22 cellular contexts compared by ENCODE assay signal in the genomic region with DNA sequence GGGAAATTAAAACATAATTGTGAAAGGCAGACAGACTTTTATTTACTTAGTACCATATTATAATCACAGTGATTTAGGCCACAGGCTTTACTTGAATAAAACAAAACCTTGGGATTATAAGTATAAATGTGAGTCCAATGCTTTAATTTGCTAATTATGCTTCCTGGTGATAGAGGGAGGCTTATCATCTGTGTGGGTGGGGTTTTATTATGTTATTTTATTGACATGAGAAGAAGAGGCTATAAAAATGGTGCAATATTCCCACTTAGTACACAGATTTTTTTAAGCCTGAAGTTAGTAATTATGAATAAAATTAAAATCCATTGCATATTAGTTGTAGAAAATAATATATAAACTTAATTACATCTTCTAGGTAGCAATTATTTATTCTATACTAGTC.
A peak's percentile ranks its signal among the peaks of the same experiment; 100 is the strongest.
DNase-seq lines count a peak whose midpoint lies in the region; ATAC-seq and FAIRE-seq lines count a peak whose summit lies in the region.
"Had no signal": no experiment of that assay in that cellular context is flagged by ENCODE, and none has a peak within 500 bp of the region (broad histone marks: within the 10 kb centered on the region; RNA-seq: fewer than 3 reads in every experiment).

No MANE protein-coding gene starts in this region.

- no peak for FAIRE-seq in frontal cortex (lab: Jason Lieb, UNC)
- FAIRE-seq: H1, RCC 7860 had no signal

- H3K4me3 ChIP-seq in duodenal mucosa (ENCODE audit: low read depth in 1 of 2, low read length in 2 of 2) (no peak overlapping the region), muscle layer of duodenum (ENCODE audit: low read depth in 1 of 2, low read length in 2 of 2) (no peak overlapping the region)
- H3K4me3 ChIP-seq: SJSA1 had no signal

- H3K9me3 ChIP-seq in duodenal mucosa (ENCODE audit: control insufficient read depth in 1 of 2, low read length in 2 of 2) (no peaks in the 10 kb centered on the region), muscle layer of duodenum (ENCODE audit: control insufficient read depth in 1 of 2, low read length in 2 of 2) (no peaks in the 10 kb centered on the region)
- H3K9me3 ChIP-seq: BE2C, SJSA1 had no signal

- DNase-seq in LoVo (ENCODE audit: low spot score): peak; percentile 61
- no peak for DNase-seq in frontal cortex (ENCODE audit: low spot score in 2 of 2)
- DNase-seq in NCI-H2196 (lab: John Stamatoyannopoulos, UW; ENCODE audit: unreplicated experiment): no peak
- DNase-seq in NCI-H748 (lab: John Stamatoyannopoulos, UW; ENCODE audit: unreplicated experiment): no peak
- DNase-seq: BE2C; CD4-positive, CD25-positive, alpha-beta regulatory T cell; DMS79; KBM-7; NCI-H1092 treated with DMSO at 0.1 percent for 48 hours; NCI-H1436 treated with DMSO at 0.1 percent for 48 hours; NCI-H1930; NCI-H2227 treated with DMSO at 0.1 percent for 48 hours; NCI-H510A; NCI-H82 had no signal

- no peak overlapping the region for H3K9ac ChIP-seq in duodenal mucosa (ENCODE audit: low read depth in 1 of 2, low read length in 2 of 2)

- no peaks in the 10 kb centered on the region for H3K36me3 ChIP-seq in duodenal mucosa (ENCODE audit: control insufficient read depth in 1 of 2, insufficient read depth in 2 of 2, low read length in 2 of 2)
- no peaks in the 10 kb centered on the region for H3K36me3 ChIP-seq in muscle layer of duodenum (ENCODE audit: control insufficient read depth in 1 of 2, insufficient read depth in 2 of 2, low read length in 2 of 2)
- H3K36me3 ChIP-seq: BE2C, SJSA1 had no signal

- H3K4me1 ChIP-seq in duodenal mucosa (ENCODE audit: control insufficient read depth in 1 of 2, insufficient read depth in 2 of 2, low read length in 2 of 2) (peaks cover 46 to 56% of the 10 kb centered on the region in 2 donors), muscle layer of duodenum (ENCODE audit: control insufficient read depth in 1 of 2, insufficient read depth in 2 of 2, low read length in 2 of 2) (peaks cover 13 to 19% of the 10 kb centered on the region in 2 donors)

- no peaks in the 10 kb centered on the region for H3K27me3 ChIP-seq in duodenal mucosa (ENCODE audit: control insufficient read depth in 1 of 2, insufficient read depth in 2 of 2, low read length in 2 of 2)
- no peaks in the 10 kb centered on the region for H3K27me3 ChIP-seq in muscle layer of duodenum (ENCODE audit: low read depth, low read length)
- H3K27me3 ChIP-seq: BE2C, SJSA1 had no signal

- H3K27ac ChIP-seq in duodenal mucosa (ENCODE audit: low read depth, low read length) (peak overlapping the region; percentile 27), muscle layer of duodenum (ENCODE audit: low read length) (peak overlapping the region; percentile 66)
- H3K27ac ChIP-seq: HL-60, SJSA1 had no signal

- ATAC-seq in HG03521 (IDR thresholded peaks at IDR 0.05; ENCODE audit: unreplicated experiment): no peak
- ATAC-seq: HCT116 had no signal
